In genomic region chr10:110457851-110458582, GRCh38 we compare ENCODE assay signal across 11 cellular contexts. TPM values are rescaled to one million over a fixed set of nuclear protein-coding genes. Genes with fewer than 3 reads are reported as not detected.
DNase-seq lines count a peak whose midpoint lies in the region; ATAC-seq, FAIRE-seq and TF ChIP-seq lines count a peak whose summit lies in the region.
"Had no signal": no experiment of that assay in that cellular context is flagged by ENCODE, and none has a peak within 500 bp of the region (broad histone marks: within the 10 kb centered on the region; RNA-seq: fewer than 3 reads in every experiment).

No MANE protein-coding gene starts in this region.

- TF ChIP-seq CTCF in NB4 (IDR thresholded peaks at IDR 0.05; ENCODE audit: low read depth, low read length), result no peak

- peak; percentile 18 for FAIRE-seq in GM18507 (lab: Jason Lieb, UNC)

- no peak overlapping the region for H3K9ac ChIP-seq in BLaER1

- peaks cover 67% of the 10 kb centered on the region for H3K4me1 ChIP-seq in BLaER1
- H3K4me1 ChIP-seq: ascending aorta had no signal

- no peak for DNase-seq in GM18507 (ENCODE audit: extremely low spot score, insufficient read length, low read depth)
- DNase-seq in NB4 (ENCODE audit: low read depth), result peak; percentile 34
- DNase-seq in left lobe of liver (ENCODE audit: low spot score), result peak; percentile 21
- DNase-seq in AG08396 (ENCODE audit: low spot score), result no peak
- DNase-seq in cerebellar nuclear complex (lab: John Stamatoyannopoulos, UW), result no peak
- no peak for DNase-seq in activated CD4-positive, CD25-positive, alpha-beta regulatory T cell treated with anti-CD3 and anti-CD28 coated beads, Interleukin-2, amount 50 U/mL, for 72 hours
- no peak for DNase-seq in NCI-H345 treated with DMSO at 0.1 percent for 48 hours (lab: John Stamatoyannopoulos, UW; ENCODE audit: unreplicated experiment)
- DNase-seq: NCI-H82 had no signal

- no peaks in the 10 kb centered on the region for H3K36me3 ChIP-seq in BLaER1
- H3K36me3 ChIP-seq: ascending aorta had no signal

- H4K20me1 ChIP-seq in BLaER1, result no peaks in the 10 kb centered on the region

- no peak overlapping the region for H3K27ac ChIP-seq in BLaER1
- H3K27ac ChIP-seq: ascending aorta, C4-2B had no signal

- H3K4me3 ChIP-seq in BLaER1, result no peak overlapping the region
- H3K4me3 ChIP-seq in NB4 (ENCODE audit: low read depth, low read length), result no peak overlapping the region
- H3K4me3 ChIP-seq: ascending aorta had no signal

- peak overlapping the region; percentile 81 for H3K4me2 ChIP-seq in BLaER1

- TF ChIP-seq POLR2A in NB4 (IDR thresholded peaks at IDR 0.05; ENCODE audit: extremely low read depth, insufficient read length), result no peak

- no peaks in the 10 kb centered on the region for H3K9me3 ChIP-seq in BLaER1
- H3K9me3 ChIP-seq: ascending aorta had no signal

- no peaks in the 10 kb centered on the region for H3K27me3 ChIP-seq in BLaER1
- H3K27me3 ChIP-seq: ascending aorta had no signal

- ATAC-seq in left lobe of liver, result no peak

RNA-seq across cellular contexts. Expression of gene DUSP5, which starts 39.7 kb away (rescaled TPM):
- total RNA-seq in left lobe of liver, result 3.8 TPM

Comparison
In these comparisons a context has a peak if more than half of its experiments do, and no peak if none do; other contexts are left out.
1. DNase-seq: peak in NB4 (single experiment) and left lobe of liver (single experiment); none in GM18507 (single experiment), AG08396 (single experiment), cerebellar nuclear complex (0 of 2), activated CD4-positive, CD25-positive, alpha-beta regulatory T cell treated with anti-CD3 and anti-CD28 coated beads, Interleukin-2, amount 50 U/mL, for 72 hours (single experiment) and NCI-H345 treated with DMSO at 0.1 percent for 48 hours (single experiment).